Comparison of ENCODE assay signal across 11 cellular contexts in the genomic region with DNA sequence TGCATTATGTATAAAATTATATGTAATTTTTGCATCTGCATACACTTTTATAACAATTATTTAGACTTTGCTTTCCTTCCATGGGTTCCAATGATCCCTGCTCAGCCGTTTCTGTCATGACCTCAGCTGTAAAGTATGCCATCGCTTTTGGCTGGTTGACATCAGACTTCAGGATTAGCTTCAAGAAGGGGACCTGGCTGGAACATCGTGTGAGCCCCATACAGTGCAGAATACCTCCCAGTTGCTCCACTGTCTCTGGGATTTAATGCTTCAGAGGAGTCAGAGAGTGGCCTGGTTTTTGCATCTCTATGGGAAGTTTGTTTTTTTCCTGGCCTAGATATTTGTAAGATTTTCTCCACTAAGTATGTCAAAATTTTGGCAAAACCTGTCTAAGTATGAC.
DNase-seq lines count a peak whose midpoint lies in the region; ATAC-seq and TF ChIP-seq lines count a peak whose summit lies in the region.
"Had no signal": no experiment of that assay in that cellular context is flagged by ENCODE, and none has a peak within 500 bp of the region (broad histone marks: within the 10 kb centered on the region; RNA-seq: fewer than 3 reads in every experiment).

No MANE protein-coding gene starts in this region.

- peak overlapping the region; percentile 34 for H3K4me2 ChIP-seq in skeletal muscle satellite cell (ENCODE audit: low read length)

- in situ Hi-C loops in brain microvascular endothelial cell (cut with HindIII; ENCODE audit: low pct_ligation_motif_present, low sequenced_read_pairs) = no loop called here

- ATAC-seq in left ventricle myocardium superior = peak; percentile 98
- ATAC-seq in GM18517 (IDR thresholded peaks at IDR 0.05; ENCODE audit: unreplicated experiment) = no peak
- ATAC-seq: body of pancreas had no signal

- H3K9ac ChIP-seq in skeletal muscle satellite cell (ENCODE audit: low read depth, low read length) = no peak overlapping the region

- TF ChIP-seq CTCF in HEK293 (tag by site-specific recombination; IDR thresholded peaks at IDR 0.05) (no peak), brain microvascular endothelial cell (IDR thresholded peaks at IDR 0.05; ENCODE audit: low read depth, low read length, missing control alignments) (no peak)

- no peaks in the 10 kb centered on the region for H3K27me3 ChIP-seq in brain microvascular endothelial cell (replicated peaks)
- no peaks in the 10 kb centered on the region for H3K27me3 ChIP-seq in skeletal muscle satellite cell (ENCODE audit: control insufficient read depth, insufficient read depth, low read length)
- H3K27me3 ChIP-seq: body of pancreas had no signal

- H3K4me3 ChIP-seq in HEK293 (ENCODE audit: low read depth, low read length) = no peak overlapping the region
- H3K4me3 ChIP-seq in brain microvascular endothelial cell (ENCODE audit: low read depth, low read length) = no peak overlapping the region
- H3K4me3 ChIP-seq in skeletal muscle satellite cell (ENCODE audit: low read length) = no peak overlapping the region
- H3K4me3 ChIP-seq: body of pancreas had no signal

- H3K9me3 ChIP-seq in HEK293 (ENCODE audit: control insufficient read depth, insufficient read depth, low read depth, low read length) (no peaks in the 10 kb centered on the region), skeletal muscle satellite cell (replicated peaks; ENCODE audit: low read length) (no peaks in the 10 kb centered on the region)
- H3K9me3 ChIP-seq: body of pancreas had no signal

- CTCF ChIA-PET in HEK293 (lab: Yijun Ruan, JAX) = interaction anchor here (1.0 kb wide), 1 partner anchor 45 kb away, joined by 3 read pairs; no protein-coding TSS in a partner anchor

- intact Hi-C loops in left ventricle myocardium superior (cut with micrococcal nuclease) = no loop called here

- DNase-seq in brain microvascular endothelial cell (peak; percentile 62), left ventricle myocardium superior (no peak)
- no peak for DNase-seq in activated effector memory CD4-positive, alpha-beta T cell treated with Interleukin-2 at 50 U/mL for 16 hours
- DNase-seq in activated naive CD4-positive, alpha-beta T cell treated with Interleukin-2 at 50 U/mL for 16 hours = no peak
- DNase-seq: activated CD4-positive, alpha-beta T cell treated with anti-CD3 and anti-CD28 coated beads for 4 hours; body of pancreas; GOT3; NCI-H2171 had no signal

- H3K27ac ChIP-seq in HEK293 (ENCODE audit: extremely low read depth, low read depth, low read length) (no peak overlapping the region), brain microvascular endothelial cell (no peak overlapping the region)
- H3K27ac ChIP-seq: body of pancreas had no signal

- POLR2A ChIA-PET in HEK293 (lab: Yijun Ruan, JAX) = interaction anchor here (0.6 kb wide), 1 partner anchor 10 kb away, joined by 3 read pairs; no protein-coding TSS in a partner anchor

- no peaks in the 10 kb centered on the region for H3K4me1 ChIP-seq in HEK293 (ENCODE audit: control insufficient read depth, insufficient read depth, low read length)
- H3K4me1 ChIP-seq in skeletal muscle satellite cell (ENCODE audit: control insufficient read depth, insufficient read depth, low read length) = peaks cover 37% of the 10 kb centered on the region
- H3K4me1 ChIP-seq: body of pancreas had no signal

- H3K36me3 ChIP-seq in HEK293 (ENCODE audit: control insufficient read depth in 2 of 2, insufficient read depth in 1 of 2, low read length in 2 of 2) (no peaks in the 10 kb centered on the region), brain microvascular endothelial cell (replicated peaks) (no peaks in the 10 kb centered on the region), skeletal muscle satellite cell (ENCODE audit: insufficient read depth, low read length) (no peaks in the 10 kb centered on the region)

TF ChIP-seq in HEK293, 187 proteins besides CTCF, POLR2A, EP300 and RAD21:
- TF ChIP-seq, protein P1, sequence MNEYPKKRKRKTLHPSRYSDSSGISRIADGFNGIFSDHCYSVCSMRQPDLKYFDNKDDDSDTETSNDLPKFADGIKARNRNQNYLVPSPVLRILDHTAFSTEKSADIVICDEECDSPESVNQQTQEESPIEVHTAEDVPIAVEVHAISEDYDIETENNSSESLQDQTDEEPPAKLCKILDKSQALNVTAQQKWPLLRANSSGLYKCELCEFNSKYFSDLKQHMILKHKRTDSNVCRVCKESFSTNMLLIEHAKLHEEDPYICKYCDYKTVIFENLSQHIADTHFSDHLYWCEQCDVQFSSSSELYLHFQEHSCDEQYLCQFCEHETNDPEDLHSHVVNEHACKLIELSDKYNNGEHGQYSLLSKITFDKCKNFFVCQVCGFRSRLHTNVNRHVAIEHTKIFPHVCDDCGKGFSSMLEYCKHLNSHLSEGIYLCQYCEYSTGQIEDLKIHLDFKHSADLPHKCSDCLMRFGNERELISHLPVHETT (tag by site-specific recombination; IDR thresholded peaks at IDR 0.05) = no peak
- 0 out of 2 replicates have a peak, but pooled peaks have one; percentile 7 for TF ChIP-seq GLIS1 (tag by site-specific recombination; IDR thresholded peaks at IDR 0.05)
